8 cellular contexts compared by ENCODE assay signal in the genomic region with DNA sequence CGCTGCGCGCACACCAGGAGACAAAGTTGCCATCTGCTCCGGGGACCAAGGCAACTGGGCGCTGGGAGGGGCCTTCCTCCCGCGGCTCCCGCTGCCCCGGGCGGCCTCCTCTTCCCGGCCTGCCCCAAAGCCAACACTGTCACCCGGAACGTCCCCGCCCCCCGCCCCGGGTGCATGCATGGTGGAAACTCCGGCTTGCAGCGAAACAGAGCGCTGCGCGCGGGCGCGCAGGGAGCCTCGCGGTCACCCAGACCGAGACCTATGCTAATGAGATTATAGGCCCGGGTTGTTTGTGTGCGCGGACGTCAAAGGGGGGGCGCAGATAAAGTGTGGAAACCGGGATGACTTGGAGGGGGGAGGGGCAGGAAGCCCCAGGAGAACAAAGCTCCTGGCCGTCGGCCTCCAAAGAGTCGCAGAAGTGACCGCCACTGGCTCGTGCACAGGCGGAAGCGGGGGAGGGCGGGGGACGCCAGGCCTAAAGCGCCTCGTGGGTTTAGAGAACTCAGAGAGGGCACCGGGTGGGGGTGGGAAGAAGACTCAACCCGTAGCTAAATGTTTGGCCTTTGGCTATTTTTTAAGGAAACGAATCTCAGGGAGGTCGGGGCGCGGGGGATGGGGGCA.
DNase-seq lines count a peak whose midpoint lies in the region; ATAC-seq and TF ChIP-seq lines count a peak whose summit lies in the region.

No MANE protein-coding gene starts in this region.

- H3K4me3 ChIP-seq in foreskin fibroblast (ENCODE audit: low read depth in 1 of 2, low read length in 2 of 2), result peak overlapping the region; percentile 17 to 24
- H3K4me3 ChIP-seq in smooth muscle cell, result peak overlapping the region; percentile 43
- H3K4me3 ChIP-seq in tibial nerve, result peak overlapping the region in 2 of 4 donors; percentile 18 to 28

- 6% methylated on average over 49 of the region's 50 CpGs for WGBS in smooth muscle cell (ENCODE audit: low lambda C conversion rate)
- 27% methylated on average over 40 of the region's 50 CpGs; no CpG with 5 or more reads in 1 of the 2 donors for WGBS in tibial nerve, 2 donors

- H3K9me3 ChIP-seq in smooth muscle cell (replicated peaks; ENCODE audit: low read depth), result no peaks in the 10 kb centered on the region
- no peaks in the 10 kb centered on the region for H3K9me3 ChIP-seq in tibial nerve

- no peak for TF ChIP-seq CTCF in activated B cell treated with CpG ODN at 0.5 μM for 24 hours (IDR thresholded peaks at IDR 0.05)
- no peak for TF ChIP-seq CTCF in foreskin fibroblast (IDR thresholded peaks at IDR 0.05; ENCODE audit: low read depth, low read length)
- TF ChIP-seq CTCF in smooth muscle cell (IDR thresholded peaks at IDR 0.05; ENCODE audit: borderline replicate concordance, insufficient read depth, poor library complexity, severe bottlenecking), result no peak
- TF ChIP-seq CTCF in tibial nerve (IDR thresholded peaks at IDR 0.05), result no peak

- ATAC-seq in activated B cell treated with CpG ODN at 0.5 μM for 24 hours (ENCODE audit: low read depth) (no peak), HG02642 (IDR thresholded peaks at IDR 0.05; ENCODE audit: poor library complexity, unreplicated experiment) (no peak)

- no peak overlapping the region for H3K27ac Mint-ChIP-seq in activated B cell treated with CpG ODN at 0.5 μM for 24 hours

- no peaks in the 10 kb centered on the region for H3K36me3 Mint-ChIP-seq in activated B cell treated with CpG ODN at 0.5 μM for 24 hours (ENCODE audit: low read depth)

- DNase-seq in NOMO-1 treated with DMSO at 0.1 percent for 48 hours (lab: John Stamatoyannopoulos, UW; ENCODE audit: unreplicated experiment) (peak; percentile 20), NOMO-1 treated with dmso at 0.1 percent for 144 hours (lab: John Stamatoyannopoulos, UW; ENCODE audit: unreplicated experiment) (no peak), activated B cell treated with CpG ODN at 0.5 μM for 24 hours (peak; percentile 25), foreskin fibroblast (peak in 1 of 2 donors; percentile 57), smooth muscle cell (lab: John Stamatoyannopoulos, UW; ENCODE audit: unreplicated experiment) (peak; percentile 69), tibial nerve (ENCODE audit: low spot score in 2 of 2) (no peak), AG08395 (ENCODE audit: low spot score) (no peak)

- H3K9ac ChIP-seq in smooth muscle cell (ENCODE audit: low read depth), result no peak overlapping the region

- H2AFZ ChIP-seq in smooth muscle cell (ENCODE audit: low read depth), result no peak overlapping the region

- no peaks in the 10 kb centered on the region for H4K20me1 ChIP-seq in smooth muscle cell (ENCODE audit: low read depth)

- no peaks in the 10 kb centered on the region for H3K79me2 ChIP-seq in smooth muscle cell (ENCODE audit: low read depth)

- no peak overlapping the region for H3K27ac ChIP-seq in smooth muscle cell (ENCODE audit: low read depth)
- H3K27ac ChIP-seq in tibial nerve, result no peak overlapping the region

- H3K9me3 Mint-ChIP-seq in activated B cell treated with CpG ODN at 0.5 μM for 24 hours, result no peaks in the 10 kb centered on the region

- CTCF ChIA-PET in activated B cell treated with CpG ODN at 0.5 μM for 24 hours (lab: Charles Lee), result no interaction called here

- no peak for TF ChIP-seq EP300 in tibial nerve (IDR thresholded peaks at IDR 0.05)

- H3K36me3 ChIP-seq in smooth muscle cell (ENCODE audit: low read depth) (no peaks in the 10 kb centered on the region), tibial nerve (no peaks in the 10 kb centered on the region)

- no peak for TF ChIP-seq POLR2A in tibial nerve (IDR thresholded peaks at IDR 0.05)

- peaks cover 33% of the 10 kb centered on the region for H3F3A ChIP-seq in smooth muscle cell (ENCODE audit: low read depth)

- intact Hi-C loops in activated B cell treated with CpG ODN at 0.5 μM for 24 hours (cut with micrococcal nuclease), result loop anchor here (5.0 kb wide), 2 partner anchors 277 to 463 kb away; no protein-coding TSS in a partner anchor

- H3K4me1 Mint-ChIP-seq in activated B cell treated with CpG ODN at 0.5 μM for 24 hours, result peaks cover 38% of the 10 kb centered on the region

- H3K27me3 Mint-ChIP-seq in activated B cell treated with CpG ODN at 0.5 μM for 24 hours, result peaks cover 12% of the 10 kb centered on the region

- peaks cover 56% of the 10 kb centered on the region for H3K4me1 ChIP-seq in smooth muscle cell (ENCODE audit: low read depth)
- H3K4me1 ChIP-seq in tibial nerve, result peaks cover 0 to 47% (median 7%) of the 10 kb centered on the region in 4 donors

- POLR2A ChIA-PET in activated B cell treated with CpG ODN at 0.5 μM for 24 hours (lab: Charles Lee), result interaction anchor here (0.6 to 5.0 kb wide), 2 partner anchors 89 to 699 kb away, joined by 6 to 19 read pairs; partner anchors contain the start of gene BCOR

- peak overlapping the region; percentile 64 for H3K4me3 Mint-ChIP-seq in activated B cell treated with CpG ODN at 0.5 μM for 24 hours

- H3K27me3 ChIP-seq in smooth muscle cell (ENCODE audit: low read depth) (no peaks in the 10 kb centered on the region), tibial nerve (peaks cover 0 to 61% of the 10 kb centered on the region in 2 donors)

- peak overlapping the region; percentile 86 for H3K4me2 ChIP-seq in smooth muscle cell

Comparison
In these comparisons a context has a peak if more than half of its experiments do, and no peak if none do; other contexts are left out.
1. DNase-seq: peak in NOMO-1 treated with DMSO at 0.1 percent for 48 hours (single experiment), activated B cell treated with CpG ODN at 0.5 μM for 24 hours (single experiment) and smooth muscle cell (single experiment); none in NOMO-1 treated with dmso at 0.1 percent for 144 hours (single experiment), tibial nerve (0 of 2) and AG08395 (single experiment).